Comparison of ENCODE assay signal across 1 cellular context in the genomic region with DNA sequence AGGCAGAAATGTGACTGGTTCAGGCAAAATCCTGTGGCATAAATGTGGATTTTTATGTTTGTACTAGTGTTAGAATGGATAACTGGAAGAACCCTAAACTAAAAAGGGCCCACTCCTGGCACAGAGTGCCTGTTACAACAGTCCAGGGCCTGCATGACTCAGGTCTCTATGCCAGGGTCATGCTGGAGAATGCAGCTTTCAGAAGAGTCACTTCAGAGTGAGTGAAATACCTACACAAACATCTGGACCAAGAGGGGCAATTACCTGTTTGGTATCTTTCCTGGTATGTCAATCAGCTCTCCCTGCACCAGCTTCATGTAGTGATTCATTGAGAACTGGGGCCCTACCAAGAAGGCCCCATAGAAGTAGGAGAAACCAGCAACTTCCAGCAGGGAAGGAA.
A peak's percentile ranks its signal among the peaks of the same experiment; 100 is the strongest.
TF ChIP-seq lines count a peak whose summit lies in the region.

No MANE protein-coding gene starts in this region.

TF ChIP-seq in HepG2, 621 proteins besides CTCF, POLR2A, EP300 and RAD21 (continues in another document):
- TF ChIP-seq KLF9 (CRISPR knock-in tag; IDR thresholded peaks at IDR 0.05; ENCODE audit: low read depth) (0 out of 2 replicates have a peak, but pooled peaks have one; percentile 44), POGZ (CRISPR knock-in tag; IDR thresholded peaks at IDR 0.05) (0 out of 2 replicates have a peak, but pooled peaks have one; percentile 26), ZNF337 (CRISPR knock-in tag; IDR thresholded peaks at IDR 0.05; ENCODE audit: borderline replicate concordance, low read depth) (peak; percentile 23; the same call in 1 of the 2 replicates), U2AF2 (IDR thresholded peaks at IDR 0.05; ENCODE audit: low read depth, low read length) (no peak), ZNF256 (CRISPR knock-in tag; conservative IDR thresholded peaks at IDR 0.05) (no peak), NFE2 (CRISPR knock-in tag; IDR thresholded peaks at IDR 0.05) (0 out of 2 replicates have a peak, but pooled peaks have one; percentile 43), SNAI1 (CRISPR knock-in tag; IDR thresholded peaks at IDR 0.05; ENCODE audit: borderline replicate concordance) (0 out of 2 replicates have a peak, but pooled peaks have one; percentile 41), ZNF235 (CRISPR knock-in tag; IDR thresholded peaks at IDR 0.05; ENCODE audit: borderline replicate concordance) (peak; percentile 55; the same call in 1 of the 2 replicates), ZNF564 (CRISPR knock-in tag; IDR thresholded peaks at IDR 0.05) (0 out of 2 replicates have a peak, but pooled peaks have one; percentile 6), ZNF264 (CRISPR knock-in tag; IDR thresholded peaks at IDR 0.05) (no peak), ZNF343 (CRISPR knock-in tag; IDR thresholded peaks at IDR 0.05) (no peak), IRF9 (CRISPR knock-in tag; IDR thresholded peaks at IDR 0.05; ENCODE audit: borderline replicate concordance) (0 out of 2 replicates have a peak, but pooled peaks have one; percentile 21), MTF2 (CRISPR knock-in tag; IDR thresholded peaks at IDR 0.05; ENCODE audit: borderline replicate concordance) (no peak), ZNF205 (CRISPR knock-in tag; IDR thresholded peaks at IDR 0.05) (peak; percentile 98), ZSCAN12 (CRISPR knock-in tag; IDR thresholded peaks at IDR 0.05) (no peak), HIC2 (CRISPR knock-in tag; IDR thresholded peaks at IDR 0.05; ENCODE audit: low read depth) (0 out of 2 replicates have a peak, but pooled peaks have one; percentile 13), JARID2 (CRISPR knock-in tag; IDR thresholded peaks at IDR 0.05; ENCODE audit: insufficient replicate concordance) (no peak), NR2F1 (CRISPR knock-in tag; IDR thresholded peaks at IDR 0.05) (0 out of 4 replicates have a peak, but pooled peaks of 1 of the 2 experiments have one; percentile 6), MEIS2 (CRISPR knock-in tag; IDR thresholded peaks at IDR 0.05) (0 out of 2 replicates have a peak, but pooled peaks have one; percentile 6), MED13 (CRISPR knock-in tag; IDR thresholded peaks at IDR 0.05) (no peak), ZNF749 (CRISPR knock-in tag; IDR thresholded peaks at IDR 0.05; ENCODE audit: borderline replicate concordance) (no peak), KDM5B (CRISPR knock-in tag; IDR thresholded peaks at IDR 0.05; ENCODE audit: borderline replicate concordance) (peak; percentile 38; the same call in 1 of the 2 replicates), NFE2L2 (IDR thresholded peaks at IDR 0.05; ENCODE audit: low read length) (peak; percentile 36; the same call in 1 of the 2 replicates), ATRX (CRISPR knock-in tag; IDR thresholded peaks at IDR 0.05; ENCODE audit: borderline replicate concordance) (no peak)
- TF ChIP-seq, protein P1, sequence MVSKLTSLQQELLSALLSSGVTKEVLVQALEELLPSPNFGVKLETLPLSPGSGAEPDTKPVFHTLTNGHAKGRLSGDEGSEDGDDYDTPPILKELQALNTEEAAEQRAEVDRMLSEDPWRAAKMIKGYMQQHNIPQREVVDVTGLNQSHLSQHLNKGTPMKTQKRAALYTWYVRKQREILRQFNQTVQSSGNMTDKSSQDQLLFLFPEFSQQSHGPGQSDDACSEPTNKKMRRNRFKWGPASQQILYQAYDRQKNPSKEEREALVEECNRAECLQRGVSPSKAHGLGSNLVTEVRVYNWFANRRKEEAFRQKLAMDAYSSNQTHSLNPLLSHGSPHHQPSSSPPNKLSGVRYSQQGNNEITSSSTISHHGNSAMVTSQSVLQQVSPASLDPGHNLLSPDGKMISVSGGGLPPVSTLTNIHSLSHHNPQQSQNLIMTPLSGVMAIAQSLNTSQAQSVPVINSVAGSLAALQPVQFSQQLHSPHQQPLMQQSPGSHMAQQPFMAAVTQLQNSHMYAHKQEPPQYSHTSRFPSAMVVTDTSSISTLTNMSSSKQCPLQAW (CRISPR knock-in tag; IDR thresholded peaks at IDR 0.05) = no peak
- TF ChIP-seq, protein P2, sequence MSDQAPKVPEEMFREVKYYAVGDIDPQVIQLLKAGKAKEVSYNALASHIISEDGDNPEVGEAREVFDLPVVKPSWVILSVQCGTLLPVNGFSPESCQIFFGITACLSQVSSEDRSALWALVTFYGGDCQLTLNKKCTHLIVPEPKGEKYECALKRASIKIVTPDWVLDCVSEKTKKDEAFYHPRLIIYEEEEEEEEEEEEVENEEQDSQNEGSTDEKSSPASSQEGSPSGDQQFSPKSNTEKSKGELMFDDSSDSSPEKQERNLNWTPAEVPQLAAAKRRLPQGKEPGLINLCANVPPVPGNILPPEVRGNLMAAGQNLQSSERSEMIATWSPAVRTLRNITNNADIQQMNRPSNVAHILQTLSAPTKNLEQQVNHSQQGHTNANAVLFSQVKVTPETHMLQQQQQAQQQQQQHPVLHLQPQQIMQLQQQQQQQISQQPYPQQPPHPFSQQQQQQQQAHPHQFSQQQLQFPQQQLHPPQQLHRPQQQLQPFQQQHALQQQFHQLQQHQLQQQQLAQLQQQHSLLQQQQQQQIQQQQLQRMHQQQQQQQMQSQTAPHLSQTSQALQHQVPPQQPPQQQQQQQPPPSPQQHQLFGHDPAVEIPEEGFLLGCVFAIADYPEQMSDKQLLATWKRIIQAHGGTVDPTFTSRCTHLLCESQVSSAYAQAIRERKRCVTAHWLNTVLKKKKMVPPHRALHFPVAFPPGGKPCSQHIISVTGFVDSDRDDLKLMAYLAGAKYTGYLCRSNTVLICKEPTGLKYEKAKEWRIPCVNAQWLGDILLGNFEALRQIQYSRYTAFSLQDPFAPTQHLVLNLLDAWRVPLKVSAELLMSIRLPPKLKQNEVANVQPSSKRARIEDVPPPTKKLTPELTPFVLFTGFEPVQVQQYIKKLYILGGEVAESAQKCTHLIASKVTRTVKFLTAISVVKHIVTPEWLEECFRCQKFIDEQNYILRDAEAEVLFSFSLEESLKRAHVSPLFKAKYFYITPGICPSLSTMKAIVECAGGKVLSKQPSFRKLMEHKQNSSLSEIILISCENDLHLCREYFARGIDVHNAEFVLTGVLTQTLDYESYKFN (CRISPR knock-in tag; conservative IDR thresholded peaks at IDR 0.05) = no peak
- TF ChIP-seq, protein P3, sequence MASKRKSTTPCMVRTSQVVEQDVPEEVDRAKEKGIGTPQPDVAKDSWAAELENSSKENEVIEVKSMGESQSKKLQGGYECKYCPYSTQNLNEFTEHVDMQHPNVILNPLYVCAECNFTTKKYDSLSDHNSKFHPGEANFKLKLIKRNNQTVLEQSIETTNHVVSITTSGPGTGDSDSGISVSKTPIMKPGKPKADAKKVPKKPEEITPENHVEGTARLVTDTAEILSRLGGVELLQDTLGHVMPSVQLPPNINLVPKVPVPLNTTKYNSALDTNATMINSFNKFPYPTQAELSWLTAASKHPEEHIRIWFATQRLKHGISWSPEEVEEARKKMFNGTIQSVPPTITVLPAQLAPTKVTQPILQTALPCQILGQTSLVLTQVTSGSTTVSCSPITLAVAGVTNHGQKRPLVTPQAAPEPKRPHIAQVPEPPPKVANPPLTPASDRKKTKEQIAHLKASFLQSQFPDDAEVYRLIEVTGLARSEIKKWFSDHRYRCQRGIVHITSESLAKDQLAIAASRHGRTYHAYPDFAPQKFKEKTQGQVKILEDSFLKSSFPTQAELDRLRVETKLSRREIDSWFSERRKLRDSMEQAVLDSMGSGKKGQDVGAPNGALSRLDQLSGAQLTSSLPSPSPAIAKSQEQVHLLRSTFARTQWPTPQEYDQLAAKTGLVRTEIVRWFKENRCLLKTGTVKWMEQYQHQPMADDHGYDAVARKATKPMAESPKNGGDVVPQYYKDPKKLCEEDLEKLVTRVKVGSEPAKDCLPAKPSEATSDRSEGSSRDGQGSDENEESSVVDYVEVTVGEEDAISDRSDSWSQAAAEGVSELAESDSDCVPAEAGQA (IDR thresholded peaks at IDR 0.05; ENCODE audit: low read depth) = no peak
- TF ChIP-seq, protein P3 (CRISPR knock-in tag; IDR thresholded peaks at IDR 0.05; ENCODE audit: borderline replicate concordance) = no peak
- TF ChIP-seq, protein P4, sequence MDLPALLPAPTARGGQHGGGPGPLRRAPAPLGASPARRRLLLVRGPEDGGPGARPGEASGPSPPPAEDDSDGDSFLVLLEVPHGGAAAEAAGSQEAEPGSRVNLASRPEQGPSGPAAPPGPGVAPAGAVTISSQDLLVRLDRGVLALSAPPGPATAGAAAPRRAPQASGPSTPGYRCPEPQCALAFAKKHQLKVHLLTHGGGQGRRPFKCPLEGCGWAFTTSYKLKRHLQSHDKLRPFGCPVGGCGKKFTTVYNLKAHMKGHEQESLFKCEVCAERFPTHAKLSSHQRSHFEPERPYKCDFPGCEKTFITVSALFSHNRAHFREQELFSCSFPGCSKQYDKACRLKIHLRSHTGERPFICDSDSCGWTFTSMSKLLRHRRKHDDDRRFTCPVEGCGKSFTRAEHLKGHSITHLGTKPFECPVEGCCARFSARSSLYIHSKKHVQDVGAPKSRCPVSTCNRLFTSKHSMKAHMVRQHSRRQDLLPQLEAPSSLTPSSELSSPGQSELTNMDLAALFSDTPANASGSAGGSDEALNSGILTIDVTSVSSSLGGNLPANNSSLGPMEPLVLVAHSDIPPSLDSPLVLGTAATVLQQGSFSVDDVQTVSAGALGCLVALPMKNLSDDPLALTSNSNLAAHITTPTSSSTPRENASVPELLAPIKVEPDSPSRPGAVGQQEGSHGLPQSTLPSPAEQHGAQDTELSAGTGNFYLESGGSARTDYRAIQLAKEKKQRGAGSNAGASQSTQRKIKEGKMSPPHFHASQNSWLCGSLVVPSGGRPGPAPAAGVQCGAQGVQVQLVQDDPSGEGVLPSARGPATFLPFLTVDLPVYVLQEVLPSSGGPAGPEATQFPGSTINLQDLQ (CRISPR knock-in tag; IDR thresholded peaks at IDR 0.05) = no peak
- TF ChIP-seq, protein P5, sequence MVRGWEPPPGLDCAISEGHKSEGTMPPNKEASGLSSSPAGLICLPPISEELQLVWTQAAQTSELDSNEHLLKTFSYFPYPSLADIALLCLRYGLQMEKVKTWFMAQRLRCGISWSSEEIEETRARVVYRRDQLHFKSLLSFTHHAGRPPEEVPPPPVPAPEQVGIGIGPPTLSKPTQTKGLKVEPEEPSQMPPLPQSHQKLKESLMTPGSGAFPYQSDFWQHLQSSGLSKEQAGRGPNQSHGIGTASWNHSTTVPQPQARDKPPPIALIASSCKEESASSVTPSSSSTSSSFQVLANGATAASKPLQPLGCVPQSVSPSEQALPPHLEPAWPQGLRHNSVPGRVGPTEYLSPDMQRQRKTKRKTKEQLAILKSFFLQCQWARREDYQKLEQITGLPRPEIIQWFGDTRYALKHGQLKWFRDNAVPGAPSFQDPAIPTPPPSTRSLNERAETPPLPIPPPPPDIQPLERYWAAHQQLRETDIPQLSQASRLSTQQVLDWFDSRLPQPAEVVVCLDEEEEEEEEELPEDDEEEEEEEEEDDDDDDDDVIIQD (CRISPR knock-in tag; IDR thresholded peaks at IDR 0.05; ENCODE audit: low read depth) = 0 out of 2 replicates have a peak, but pooled peaks have one; percentile 0
